In genomic region chr19:3538258-3538929, GRCh38 we compare ENCODE assay signal across 26 cellular contexts. TPM values are rescaled to one million over a fixed set of nuclear protein-coding genes. Genes with fewer than 3 reads are reported as not detected.
A peak's percentile ranks its signal among the peaks of the same experiment; 100 is the strongest.
DNase-seq lines count a peak whose midpoint lies in the region; ATAC-seq, FAIRE-seq and TF ChIP-seq lines count a peak whose summit lies in the region.
"Had no signal": no experiment of that assay in that cellular context is flagged by ENCODE, and none has a peak within 500 bp of the region (broad histone marks: within the 10 kb centered on the region; RNA-seq: fewer than 3 reads in every experiment).

No MANE protein-coding gene starts in this region.

- no peak overlapping the region for H3K14ac ChIP-seq in mesenchymal stem cell (ENCODE audit: low read length in 2 of 2)

- H3K4me1 Mint-ChIP-seq in T-helper 17 cell, result peaks cover 7% of the 10 kb centered on the region
- peaks cover 0 to 2% (median 0%) of the 10 kb centered on the region in 7 donors for H3K4me1 Mint-ChIP-seq in naive thymus-derived CD4-positive, alpha-beta T cell

- no peak overlapping the region for H2AK5ac ChIP-seq in mesenchymal stem cell (ENCODE audit: low read length, severe bottlenecking)

- no peak overlapping the region for H2BK5ac ChIP-seq in mesenchymal stem cell (ENCODE audit: low read depth, low read length, poor library complexity, severe bottlenecking)

- no peak overlapping the region for H3K4me3 ChIP-seq in HepG2 (replicated peaks in 1 of 3; ENCODE audit: insufficient read depth in 1 of 3, low read depth in 2 of 3, low read length in 3 of 3)
- H3K4me3 ChIP-seq in right lobe of liver, result no peak overlapping the region
- no peak overlapping the region for H3K4me3 ChIP-seq in mesenchymal stem cell (ENCODE audit: insufficient read depth in 1 of 2, low read depth in 1 of 2, low read length in 2 of 2)
- no peak overlapping the region for H3K4me3 ChIP-seq in naive thymus-derived CD4-positive, alpha-beta T cell (ENCODE audit: low read length)
- H3K4me3 ChIP-seq: hepatocyte, vagina had no signal

- 0 out of 2 replicates have a peak, but pooled peaks have one; percentile 1 for TF ChIP-seq RAD21 in HepG2 (CRISPR knock-in tag; IDR thresholded peaks at IDR 0.05)

- TF ChIP-seq POLR2A in HepG2 (IDR thresholded peaks at IDR 0.05; ENCODE audit: insufficient read depth in 1 of 2, low read depth in 2 of 2, low read length in 2 of 2), result peak in 1 of 2 experiments; percentile 13; a peak in 1 of 4 replicates
- TF ChIP-seq POLR2A in right lobe of liver (IDR thresholded peaks at IDR 0.05), result no peak

- intact Hi-C loops in HepG2 (cut with micrococcal nuclease; ENCODE audit: unreplicated experiment) (no loop called here), right lobe of liver (cut with DNase I) (no loop called here)
- intact Hi-C loops in naive thymus-derived CD4-positive, alpha-beta T cell (cut with micrococcal nuclease), result no loop called here

- no peak for DNase-seq in HepG2 (ENCODE audit: low spot score)
- no peak for DNase-seq in right lobe of liver
- DNase-seq in T-helper 17 cell, result no peak
- no peak for DNase-seq in mesenchymal stem cell
- no peak for DNase-seq in NCI-H524 (lab: John Stamatoyannopoulos, UW)
- no peak for DNase-seq in AG08396 (ENCODE audit: low spot score)
- DNase-seq in naive thymus-derived CD4-positive, alpha-beta T cell, result no peak
- DNase-seq: activated CD4-positive, alpha-beta T cell treated with anti-CD3 and anti-CD28 coated beads, Interleukin-2, amount 50 U/mL, for 4 hours; activated naive CD4-positive, alpha-beta T cell treated with anti-CD3 and anti-CD28 coated beads, Interleukin-2, amount 50 U/mL, for 16 hours; activated T-cell treated with anti-CD3 and anti-CD28 coated beads, Interleukin-2, amount 50 U/mL, for 1 hour; brain microvascular endothelial cell; cortex of kidney; DMS79; mammary epithelial cell; naive B cell; NCI-H526 treated with DMSO at 0.1 percent for 48 hours; SHP77; T-helper 2 cell had no signal

- peaks cover 0 to 2% (median 0%) of the 10 kb centered on the region in 11 donors for H3K9me3 Mint-ChIP-seq in naive thymus-derived CD4-positive, alpha-beta T cell

- in situ Hi-C loops in HepG2 (cut with HindIII; ENCODE audit: extremely low pct_ligation_motif_present, low pct_unique_long_range_greater_than_20kb), result no loop called here

- no peak overlapping the region for H3K27ac Mint-ChIP-seq in T-helper 17 cell
- H3K27ac Mint-ChIP-seq in naive thymus-derived CD4-positive, alpha-beta T cell, result peak overlapping the region in 4 of 9 donors; percentile 23 to 76 (median 38)

- TF ChIP-seq EP300 in HepG2 (IDR thresholded peaks at IDR 0.05; ENCODE audit: low read depth in 2 of 2, low read length in 2 of 2) (no peak), HepG2 (CRISPR knock-in tag; IDR thresholded peaks at IDR 0.05; ENCODE audit: borderline replicate concordance) (no peak)

- H3K18ac ChIP-seq in mesenchymal stem cell (ENCODE audit: low read depth in 1 of 2, low read length in 2 of 2), result no peak overlapping the region

- no peak for FAIRE-seq in HepG2 (lab: Jason Lieb, UNC)
- FAIRE-seq: islet of Langerhans had no signal

- H3K4me2 ChIP-seq in HepG2 (ENCODE audit: low read depth, low read length) (no peak overlapping the region), mesenchymal stem cell (ENCODE audit: low read length, poor library complexity, severe bottlenecking) (no peak overlapping the region)
- H3K4me2 ChIP-seq: hepatocyte had no signal

- ATAC-seq in HepG2, result peak; percentile 7
- ATAC-seq in right lobe of liver, result no peak
- ATAC-seq in T-helper 17 cell, result peak; percentile 9
- no peak for ATAC-seq in HG03342 (IDR thresholded peaks at IDR 0.05; ENCODE audit: unreplicated experiment)
- ATAC-seq in naive thymus-derived CD4-positive, alpha-beta T cell, result no peak

- no peak overlapping the region for H4K91ac ChIP-seq in mesenchymal stem cell (ENCODE audit: low read length)

- BruUV-seq in HepG2 (replicated peaks; lab: Mats Ljungman, UMichigan), result no TSS peak

- H3K4me3 Mint-ChIP-seq in T-helper 17 cell, result no peak overlapping the region
- no peak overlapping the region for H3K4me3 Mint-ChIP-seq in naive thymus-derived CD4-positive, alpha-beta T cell
- H3K4me3 Mint-ChIP-seq: naive B cell had no signal

- H2BK12ac ChIP-seq in mesenchymal stem cell (ENCODE audit: low read length in 2 of 2), result peak overlapping the region in 1 of 2 experiments; percentile 31

- H3K4me1 ChIP-seq in HepG2 (ENCODE audit: insufficient read depth, low read length) (no peaks in the 10 kb centered on the region), right lobe of liver (no peaks in the 10 kb centered on the region), mesenchymal stem cell (ENCODE audit: control insufficient read depth, insufficient read depth, low read depth, low read length) (peaks cover 19% of the 10 kb centered on the region)
- no peaks in the 10 kb centered on the region for H3K4me1 ChIP-seq in naive thymus-derived CD4-positive, alpha-beta T cell (ENCODE audit: control insufficient read depth in 2 of 2, insufficient read depth in 2 of 2, low read length in 2 of 2)

- POLR2A ChIA-PET in HepG2 (lab: Yijun Ruan, JAX), result no interaction called here
- POLR2A ChIA-PET in naive thymus-derived CD4-positive, alpha-beta T cell (lab: Charles Lee), result no interaction called here

- H3K36me3 ChIP-seq in HepG2 (replicated peaks in 1 of 2; ENCODE audit: control insufficient read depth in 1 of 2, insufficient read depth in 2 of 2, low read length in 2 of 2) (peaks cover 4 to 14% of the 10 kb centered on the region in 2 experiments; a peak in 4 of 5 replicates), right lobe of liver (peaks cover 0 to 27% (median 0%) of the 10 kb centered on the region in 4 donors), mesenchymal stem cell (ENCODE audit: control insufficient read depth in 1 of 2, insufficient read depth in 2 of 2, low read depth in 1 of 2, low read length in 2 of 2) (peaks cover 34 to 68% of the 10 kb centered on the region in 2 experiments)
- peaks cover 0 to 49% (median 0%) of the 10 kb centered on the region in 3 experiments for H3K36me3 ChIP-seq in naive thymus-derived CD4-positive, alpha-beta T cell (ENCODE audit: control insufficient read depth in 2 of 3, insufficient read depth in 3 of 3, low read length in 3 of 3)

- H4K8ac ChIP-seq in mesenchymal stem cell (ENCODE audit: low read length), result no peak overlapping the region

- H3K9me3 ChIP-seq in HepG2 (ENCODE audit: low read length) (no peaks in the 10 kb centered on the region), right lobe of liver (no peaks in the 10 kb centered on the region), T-helper 17 cell (ENCODE audit: control insufficient read depth, low read length, poor library complexity, severe bottlenecking) (no peaks in the 10 kb centered on the region), mesenchymal stem cell (ENCODE audit: control insufficient read depth, low read length) (no peaks in the 10 kb centered on the region)
- H3K9me3 ChIP-seq in naive thymus-derived CD4-positive, alpha-beta T cell (ENCODE audit: control insufficient read depth in 2 of 3, low read length in 3 of 3), result no peaks in the 10 kb centered on the region
- H3K9me3 ChIP-seq: vagina had no signal

- TF ChIP-seq CTCF in HepG2 (CRISPR knock-in tag; IDR thresholded peaks at IDR 0.05) (no peak), right lobe of liver (IDR thresholded peaks at IDR 0.05) (no peak)

- no peak overlapping the region for H3K23ac ChIP-seq in mesenchymal stem cell (ENCODE audit: low read length in 2 of 2)

- no peaks in the 10 kb centered on the region; the same call in 1 of the 2 replicates for H4K20me1 ChIP-seq in HepG2 (ENCODE audit: insufficient read depth, low read length)

- no peaks in the 10 kb centered on the region for H3K36me3 Mint-ChIP-seq in T-helper 17 cell (ENCODE audit: low read depth)
- H3K36me3 Mint-ChIP-seq in naive thymus-derived CD4-positive, alpha-beta T cell, result peaks cover 4 to 17% (median 7%) of the 10 kb centered on the region in 5 donors
- H3K36me3 Mint-ChIP-seq: naive B cell had no signal

- peak overlapping the region; percentile 23 for H2BK15ac ChIP-seq in mesenchymal stem cell (ENCODE audit: low read depth, poor library complexity, severe bottlenecking)

- CTCF ChIA-PET in HepG2 (lab: Yijun Ruan, JAX; ENCODE audit: low intra/inter-chr PET ratio, low total read pairs), result no interaction called here
- CTCF ChIA-PET in naive thymus-derived CD4-positive, alpha-beta T cell (lab: Charles Lee), result no interaction called here

- no peak overlapping the region for H2AFZ ChIP-seq in HepG2 (ENCODE audit: low read length)
- H2AFZ ChIP-seq in mesenchymal stem cell (ENCODE audit: low read depth, low read length), result no peak overlapping the region
- H2AFZ ChIP-seq: hepatocyte had no signal

- 93% methylated on average over 23 of the region's 25 CpGs for WGBS in HepG2 (ENCODE audit: low lambda C conversion rate)
- 81% methylated on average over 15 of the region's 25 CpGs for WGBS in right lobe of liver (ENCODE audit: insufficient coverage, low coverage, low lambda C conversion rate, missing lambda C conversion rate)
- WGBS in mesenchymal stem cell, result 86% methylated on average over 25 of the region's 25 CpGs

- no peaks in the 10 kb centered on the region for H3K27me3 Mint-ChIP-seq in T-helper 17 cell
- no peaks in the 10 kb centered on the region for H3K27me3 Mint-ChIP-seq in naive thymus-derived CD4-positive, alpha-beta T cell
- H3K27me3 Mint-ChIP-seq: naive B cell, progenitor cell of endocrine pancreas had no signal

- H3K27me3 ChIP-seq in HepG2 (ENCODE audit: control insufficient read depth in 1 of 2, insufficient read depth in 2 of 2, low read length in 2 of 2) (no peaks in the 10 kb centered on the region), right lobe of liver (no peaks in the 10 kb centered on the region), mesenchymal stem cell (ENCODE audit: control insufficient read depth in 1 of 2, insufficient read depth in 1 of 2, low read length in 2 of 2) (no peaks in the 10 kb centered on the region)
- H3K27me3 ChIP-seq in naive thymus-derived CD4-positive, alpha-beta T cell (ENCODE audit: control insufficient read depth in 2 of 2, insufficient read depth in 2 of 2, low read length in 2 of 2), result no peaks in the 10 kb centered on the region
- H3K27me3 ChIP-seq: brain microvascular endothelial cell, hepatocyte, vagina had no signal

- H3K9ac ChIP-seq in HepG2 (ENCODE audit: insufficient read depth, low read depth, low read length) (no peak overlapping the region), mesenchymal stem cell (ENCODE audit: low read length) (no peak overlapping the region)

- peaks cover 2% of the 10 kb centered on the region for H3K79me1 ChIP-seq in mesenchymal stem cell (replicated peaks; ENCODE audit: low read length, poor library complexity, severe bottlenecking)

- H3K4ac ChIP-seq in mesenchymal stem cell (ENCODE audit: low read depth in 1 of 2, low read length in 2 of 2), result no peak overlapping the region

- no peaks in the 10 kb centered on the region for H3K79me2 ChIP-seq in HepG2 (ENCODE audit: insufficient read depth, low read length)
- H3K79me2 ChIP-seq: hepatocyte had no signal

- no peak overlapping the region for H2BK120ac ChIP-seq in mesenchymal stem cell (ENCODE audit: low read depth, low read length)

- H3K27ac ChIP-seq in HepG2 (ENCODE audit: extremely low read length, insufficient read depth, low read length) (no peak overlapping the region), right lobe of liver (no peak overlapping the region), mesenchymal stem cell (ENCODE audit: low read length, poor library complexity, severe bottlenecking) (no peak overlapping the region)
- no peak overlapping the region for H3K27ac ChIP-seq in naive thymus-derived CD4-positive, alpha-beta T cell (ENCODE audit: low read depth, low read length)
- H3K27ac ChIP-seq: brain microvascular endothelial cell, hepatocyte, vagina, VCaP had no signal

RNA-seq across cellular contexts. Expression of gene TEKTIP1, which starts 0.6 kb away (rescaled TPM):
- not detected in 2 replicates for total RNA-seq in HepG2 (2016; rRNA removed; fragmentation: Illumina TruSeq; extraction: Trizol)
- not detected in 2 replicates for total RNA-seq in HepG2 (2016; cell fraction: cytosol; rRNA removed; fragmentation: Illumina TruSeq; extraction: Trizol; ENCODE audit: low read depth)
- not detected in 2 replicates for total RNA-seq in HepG2 (2016; cell fraction: insoluble cytoplasmic fraction; rRNA removed; fragmentation: Illumina TruSeq; extraction: Trizol)
- total RNA-seq in HepG2 (2016; cell fraction: membrane; rRNA removed; fragmentation: Illumina TruSeq; extraction: Trizol), result not detected in 2 replicates
- total RNA-seq in HepG2 (2016; cell fraction: nucleus; rRNA removed; fragmentation: Illumina TruSeq; extraction: Trizol), result not detected in 2 replicates
- not detected in 2 replicates for polyA plus RNA-seq in HepG2 (2011; rRNA removed)
- not detected in 2 replicates for polyA plus RNA-seq in HepG2 (2011; cell fraction: cytosol; rRNA removed)
- 0.32 TPM in 1 of 2 replicates, not detected in the other for polyA plus RNA-seq in HepG2 (2011; cell fraction: nucleus; rRNA removed)
- 0.24 and 0.35 TPM in 2 replicates for polyA plus RNA-seq in HepG2 (2012)
- polyA plus RNA-seq in HepG2 (2016; cell fraction: cytosol; fragmentation: Illumina TruSeq; extraction: Trizol; ENCODE audit: low read depth), result not detected in 2 replicates
- not detected in 2 replicates for polyA plus RNA-seq in HepG2 (2016; cell fraction: insoluble cytoplasmic fraction; fragmentation: Illumina TruSeq; extraction: Trizol; ENCODE audit: low read depth)
- polyA plus RNA-seq in HepG2 (2016; cell fraction: membrane; fragmentation: Illumina TruSeq; extraction: Trizol; ENCODE audit: low read depth), result not detected in 2 replicates
- not detected in 2 replicates for polyA plus RNA-seq in HepG2 (2016; cell fraction: nucleus; fragmentation: Illumina TruSeq; extraction: Trizol; ENCODE audit: insufficient read depth, low read depth)
- polyA minus RNA-seq in HepG2 (2011; rRNA and poly(A)+ RNA removed; ENCODE audit: low replicate concordance), result not detected in 2 replicates
- not detected in 2 replicates for polyA minus RNA-seq in HepG2 (2011; cell fraction: cytosol; rRNA and poly(A)+ RNA removed)
- not detected in 2 replicates for polyA minus RNA-seq in HepG2 (2011; cell fraction: nucleus; rRNA and poly(A)+ RNA removed)
- 1 to 10 TPM in 3 of 6 experiments, not detected in 3; 1.1 to 1.6 (median 1.3) TPM for total RNA-seq in right lobe of liver
- total RNA-seq in T-helper 17 cell, result 1 to 10 TPM; 5.0 to 8.4 TPM
- not detected for polyA plus RNA-seq in mesenchymal stem cell (2013, experiment 1 of 2)
- polyA plus RNA-seq in mesenchymal stem cell (2013, experiment 2 of 2), result not detected
- total RNA-seq in naive thymus-derived CD4-positive, alpha-beta T cell, result 10 to 100 TPM in 3 of 5 experiments, 1 to 10 TPM in 2; 5.6 to 11.5 (median 10.6) TPM
- polyA plus RNA-seq in naive thymus-derived CD4-positive, alpha-beta T cell, result not detected
- total RNA-seq: hepatocyte, M059J, skeletal muscle tissue, vagina had no signal
- polyA plus RNA-seq: mammary epithelial cell had no signal

RNA-seq across cellular contexts. Expression of gene MFSD12, which starts 19.0 kb away (rescaled TPM):
- 14.0 and 29.1 TPM in 2 replicates for total RNA-seq in HepG2 (2016; rRNA removed; fragmentation: Illumina TruSeq; extraction: Trizol)
- 9.9 and 10.2 TPM in 2 replicates for total RNA-seq in HepG2 (2016; cell fraction: cytosol; rRNA removed; fragmentation: Illumina TruSeq; extraction: Trizol; ENCODE audit: low read depth)
- total RNA-seq in HepG2 (2016; cell fraction: insoluble cytoplasmic fraction; rRNA removed; fragmentation: Illumina TruSeq; extraction: Trizol), result 10.6 and 28.5 TPM in 2 replicates
- 19.7 and 20.6 TPM in 2 replicates for total RNA-seq in HepG2 (2016; cell fraction: membrane; rRNA removed; fragmentation: Illumina TruSeq; extraction: Trizol)
- total RNA-seq in HepG2 (2016; cell fraction: nucleus; rRNA removed; fragmentation: Illumina TruSeq; extraction: Trizol), result 25.3 and 29.9 TPM in 2 replicates
- polyA plus RNA-seq in HepG2 (2011; rRNA removed), result 27.2 and 37.0 TPM in 2 replicates
- 16.9 and 29.1 TPM in 2 replicates for polyA plus RNA-seq in HepG2 (2011; cell fraction: cytosol; rRNA removed)
- 143 and 182 TPM in 2 replicates for polyA plus RNA-seq in HepG2 (2011; cell fraction: nucleus; rRNA removed)
- 21.1 and 40.6 TPM in 2 replicates for polyA plus RNA-seq in HepG2 (2012)
- polyA plus RNA-seq in HepG2 (2016; cell fraction: cytosol; fragmentation: Illumina TruSeq; extraction: Trizol; ENCODE audit: low read depth), result 12.9 and 14.1 TPM in 2 replicates
- polyA plus RNA-seq in HepG2 (2016; cell fraction: insoluble cytoplasmic fraction; fragmentation: Illumina TruSeq; extraction: Trizol; ENCODE audit: low read depth), result 12.6 and 14.9 TPM in 2 replicates
- 19.3 and 20.1 TPM in 2 replicates for polyA plus RNA-seq in HepG2 (2016; cell fraction: membrane; fragmentation: Illumina TruSeq; extraction: Trizol; ENCODE audit: low read depth)
- polyA plus RNA-seq in HepG2 (2016; cell fraction: nucleus; fragmentation: Illumina TruSeq; extraction: Trizol; ENCODE audit: insufficient read depth, low read depth), result 55.9 and 62.9 TPM in 2 replicates
- 76.5 and 865 TPM in 2 replicates for polyA minus RNA-seq in HepG2 (2011; rRNA and poly(A)+ RNA removed; ENCODE audit: low replicate concordance)
- 29.2 and 33.3 TPM in 2 replicates for polyA minus RNA-seq in HepG2 (2011; cell fraction: cytosol; rRNA and poly(A)+ RNA removed)
- polyA minus RNA-seq in HepG2 (2011; cell fraction: nucleus; rRNA and poly(A)+ RNA removed), result 22.5 and 22.8 TPM in 2 replicates
- 100 to 1,000 TPM in 1 of 6 experiments, 10 to 100 TPM in 5; 23.8 to 114 (median 31.5) TPM for total RNA-seq in right lobe of liver
- total RNA-seq in T-helper 17 cell, result 10 to 100 TPM; 58.1 to 62.0 TPM
- 108 TPM for polyA plus RNA-seq in mesenchymal stem cell (2013, experiment 1 of 2)
- 107 TPM for polyA plus RNA-seq in mesenchymal stem cell (2013, experiment 2 of 2)
- total RNA-seq in naive thymus-derived CD4-positive, alpha-beta T cell, result 100 to 1,000 TPM in 3 of 5 experiments, 10 to 100 TPM in 2; 95.2 to 153 (median 101) TPM
- 10 to 100 TPM; 41.2 to 74.0 TPM for polyA plus RNA-seq in naive thymus-derived CD4-positive, alpha-beta T cell

RNA-seq across cellular contexts. Expression of gene FZR1, which starts 32.3 kb away (rescaled TPM):
- 18.3 and 29.0 TPM in 2 replicates for total RNA-seq in HepG2 (2016; rRNA removed; fragmentation: Illumina TruSeq; extraction: Trizol)
- total RNA-seq in HepG2 (2016; cell fraction: cytosol; rRNA removed; fragmentation: Illumina TruSeq; extraction: Trizol; ENCODE audit: low read depth), result 7.3 and 8.3 TPM in 2 replicates
- 14.2 and 28.7 TPM in 2 replicates for total RNA-seq in HepG2 (2016; cell fraction: insoluble cytoplasmic fraction; rRNA removed; fragmentation: Illumina TruSeq; extraction: Trizol)
- total RNA-seq in HepG2 (2016; cell fraction: membrane; rRNA removed; fragmentation: Illumina TruSeq; extraction: Trizol), result 11.9 and 12.1 TPM in 2 replicates
- 13.9 and 16.7 TPM in 2 replicates for total RNA-seq in HepG2 (2016; cell fraction: nucleus; rRNA removed; fragmentation: Illumina TruSeq; extraction: Trizol)
- polyA plus RNA-seq in HepG2 (2011; rRNA removed), result 30.8 and 39.2 TPM in 2 replicates
- 14.2 and 18.0 TPM in 2 replicates for polyA plus RNA-seq in HepG2 (2011; cell fraction: cytosol; rRNA removed)
- 95.9 and 102 TPM in 2 replicates for polyA plus RNA-seq in HepG2 (2011; cell fraction: nucleus; rRNA removed)
- 24.3 and 37.8 TPM in 2 replicates for polyA plus RNA-seq in HepG2 (2012)
- polyA plus RNA-seq in HepG2 (2016; cell fraction: cytosol; fragmentation: Illumina TruSeq; extraction: Trizol; ENCODE audit: low read depth), result 1.6 and 2.9 TPM in 2 replicates
- polyA plus RNA-seq in HepG2 (2016; cell fraction: insoluble cytoplasmic fraction; fragmentation: Illumina TruSeq; extraction: Trizol; ENCODE audit: low read depth), result 17.3 and 26.9 TPM in 2 replicates
- 6.0 and 6.7 TPM in 2 replicates for polyA plus RNA-seq in HepG2 (2016; cell fraction: membrane; fragmentation: Illumina TruSeq; extraction: Trizol; ENCODE audit: low read depth)
- polyA plus RNA-seq in HepG2 (2016; cell fraction: nucleus; fragmentation: Illumina TruSeq; extraction: Trizol; ENCODE audit: insufficient read depth, low read depth), result 52.3 and 54.5 TPM in 2 replicates
- polyA minus RNA-seq in HepG2 (2011; rRNA and poly(A)+ RNA removed; ENCODE audit: low replicate concordance), result 18.4 and 43.6 TPM in 2 replicates
- 15.1 and 16.5 TPM in 2 replicates for polyA minus RNA-seq in HepG2 (2011; cell fraction: cytosol; rRNA and poly(A)+ RNA removed)
- 17.9 and 24.6 TPM in 2 replicates for polyA minus RNA-seq in HepG2 (2011; cell fraction: nucleus; rRNA and poly(A)+ RNA removed)
- 10 to 100 TPM; 18.7 to 34.1 (median 23.8) TPM for total RNA-seq in right lobe of liver
- 10 to 100 TPM; 95.0 to 96.6 TPM for total RNA-seq in T-helper 17 cell
- polyA plus RNA-seq in mesenchymal stem cell (2013, experiment 1 of 2), result 30.7 TPM
- polyA plus RNA-seq in mesenchymal stem cell (2013, experiment 2 of 2), result 28.8 TPM
- total RNA-seq in naive thymus-derived CD4-positive, alpha-beta T cell, result 10 to 100 TPM; 60.7 to 90.7 (median 71.3) TPM
- 10 to 100 TPM in 1 of 2 donors, 1 to 10 TPM in 1; 7.8 to 15.1 TPM for polyA plus RNA-seq in naive thymus-derived CD4-positive, alpha-beta T cell

RNA-seq across cellular contexts. Expression of gene HMG20B, which starts 34.4 kb away (rescaled TPM):
- total RNA-seq in HepG2 (2016; rRNA removed; fragmentation: Illumina TruSeq; extraction: Trizol) (23.0 and 29.2 TPM in 2 replicates), right lobe of liver (10 to 100 TPM; 30.7 to 58.6 (median 33.3) TPM), T-helper 17 cell (10 to 100 TPM; 34.0 to 36.7 TPM)
- 26.2 and 31.3 TPM in 2 replicates for total RNA-seq in HepG2 (2016; cell fraction: cytosol; rRNA removed; fragmentation: Illumina TruSeq; extraction: Trizol; ENCODE audit: low read depth)
- 26.2 and 29.0 TPM in 2 replicates for total RNA-seq in HepG2 (2016; cell fraction: insoluble cytoplasmic fraction; rRNA removed; fragmentation: Illumina TruSeq; extraction: Trizol)
- total RNA-seq in HepG2 (2016; cell fraction: membrane; rRNA removed; fragmentation: Illumina TruSeq; extraction: Trizol), result 40.2 and 42.4 TPM in 2 replicates
- 17.0 TPM in 2 replicates for total RNA-seq in HepG2 (2016; cell fraction: nucleus; rRNA removed; fragmentation: Illumina TruSeq; extraction: Trizol)
- polyA plus RNA-seq in HepG2 (2011; rRNA removed), result 23.9 and 24.8 TPM in 2 replicates
- polyA plus RNA-seq in HepG2 (2011; cell fraction: cytosol; rRNA removed), result 17.7 and 28.8 TPM in 2 replicates
- 73.5 and 97.4 TPM in 2 replicates for polyA plus RNA-seq in HepG2 (2011; cell fraction: nucleus; rRNA removed)
- polyA plus RNA-seq in HepG2 (2012), result 19.0 and 22.8 TPM in 2 replicates
- 33.9 and 35.6 TPM in 2 replicates for polyA plus RNA-seq in HepG2 (2016; cell fraction: cytosol; fragmentation: Illumina TruSeq; extraction: Trizol; ENCODE audit: low read depth)
- 36.6 TPM in 2 replicates for polyA plus RNA-seq in HepG2 (2016; cell fraction: insoluble cytoplasmic fraction; fragmentation: Illumina TruSeq; extraction: Trizol; ENCODE audit: low read depth)
- 38.7 and 44.5 TPM in 2 replicates for polyA plus RNA-seq in HepG2 (2016; cell fraction: membrane; fragmentation: Illumina TruSeq; extraction: Trizol; ENCODE audit: low read depth)
- polyA plus RNA-seq in HepG2 (2016; cell fraction: nucleus; fragmentation: Illumina TruSeq; extraction: Trizol; ENCODE audit: insufficient read depth, low read depth), result 80.7 and 81.4 TPM in 2 replicates
- 13.9 and 67.7 TPM in 2 replicates for polyA minus RNA-seq in HepG2 (2011; rRNA and poly(A)+ RNA removed; ENCODE audit: low replicate concordance)
- 10.8 and 16.1 TPM in 2 replicates for polyA minus RNA-seq in HepG2 (2011; cell fraction: cytosol; rRNA and poly(A)+ RNA removed)
- polyA minus RNA-seq in HepG2 (2011; cell fraction: nucleus; rRNA and poly(A)+ RNA removed), result 8.7 and 9.7 TPM in 2 replicates
- polyA plus RNA-seq in mesenchymal stem cell (2013, experiment 1 of 2), result 91.0 TPM
- polyA plus RNA-seq in mesenchymal stem cell (2013, experiment 2 of 2), result 88.5 TPM
- 10 to 100 TPM; 37.9 to 63.7 (median 53.0) TPM for total RNA-seq in naive thymus-derived CD4-positive, alpha-beta T cell
- 10 to 100 TPM; 50.6 to 65.6 TPM for polyA plus RNA-seq in naive thymus-derived CD4-positive, alpha-beta T cell

RNA-seq across cellular contexts. Expression of gene DOHH, which starts 37.9 kb away (rescaled TPM):
- total RNA-seq in HepG2 (2016; rRNA removed; fragmentation: Illumina TruSeq; extraction: Trizol), result 10.3 and 13.7 TPM in 2 replicates
- 2.2 TPM in 2 replicates for total RNA-seq in HepG2 (2016; cell fraction: cytosol; rRNA removed; fragmentation: Illumina TruSeq; extraction: Trizol; ENCODE audit: low read depth)
- total RNA-seq in HepG2 (2016; cell fraction: insoluble cytoplasmic fraction; rRNA removed; fragmentation: Illumina TruSeq; extraction: Trizol), result 10.1 and 13.2 TPM in 2 replicates
- 5.2 and 7.2 TPM in 2 replicates for total RNA-seq in HepG2 (2016; cell fraction: membrane; rRNA removed; fragmentation: Illumina TruSeq; extraction: Trizol)
- total RNA-seq in HepG2 (2016; cell fraction: nucleus; rRNA removed; fragmentation: Illumina TruSeq; extraction: Trizol), result 5.0 and 6.8 TPM in 2 replicates
- polyA plus RNA-seq in HepG2 (2011; rRNA removed), result 3.5 and 4.8 TPM in 2 replicates
- polyA plus RNA-seq in HepG2 (2011; cell fraction: cytosol; rRNA removed), result 4.6 and 9.1 TPM in 2 replicates
- 7.4 and 8.4 TPM in 2 replicates for polyA plus RNA-seq in HepG2 (2011; cell fraction: nucleus; rRNA removed)
- 4.7 and 7.0 TPM in 2 replicates for polyA plus RNA-seq in HepG2 (2012)
- 1.5 and 2.2 TPM in 2 replicates for polyA plus RNA-seq in HepG2 (2016; cell fraction: cytosol; fragmentation: Illumina TruSeq; extraction: Trizol; ENCODE audit: low read depth)
- polyA plus RNA-seq in HepG2 (2016; cell fraction: insoluble cytoplasmic fraction; fragmentation: Illumina TruSeq; extraction: Trizol; ENCODE audit: low read depth), result 12.2 and 13.2 TPM in 2 replicates
- polyA plus RNA-seq in HepG2 (2016; cell fraction: membrane; fragmentation: Illumina TruSeq; extraction: Trizol; ENCODE audit: low read depth), result 3.7 and 4.3 TPM in 2 replicates
- polyA plus RNA-seq in HepG2 (2016; cell fraction: nucleus; fragmentation: Illumina TruSeq; extraction: Trizol; ENCODE audit: insufficient read depth, low read depth), result 10.0 and 11.0 TPM in 2 replicates
- polyA minus RNA-seq in HepG2 (2011; rRNA and poly(A)+ RNA removed; ENCODE audit: low replicate concordance), result 5.5 and 8.1 TPM in 2 replicates
- polyA minus RNA-seq in HepG2 (2011; cell fraction: cytosol; rRNA and poly(A)+ RNA removed), result 4.5 and 6.8 TPM in 2 replicates
- 3.5 and 5.0 TPM in 2 replicates for polyA minus RNA-seq in HepG2 (2011; cell fraction: nucleus; rRNA and poly(A)+ RNA removed)
- total RNA-seq in right lobe of liver, result 10 to 100 TPM in 1 of 6 experiments, 1 to 10 TPM in 5; 3.7 to 16.7 (median 4.9) TPM
- 1 to 10 TPM; 4.1 to 5.2 TPM for total RNA-seq in T-helper 17 cell
- 4.2 TPM for polyA plus RNA-seq in mesenchymal stem cell (2013, experiment 1 of 2)
- polyA plus RNA-seq in mesenchymal stem cell (2013, experiment 2 of 2), result 3.8 TPM
- 10 to 100 TPM in 1 of 5 experiments, 1 to 10 TPM in 4; 4.4 to 16.4 (median 8.0) TPM for total RNA-seq in naive thymus-derived CD4-positive, alpha-beta T cell
- 10 to 100 TPM in 1 of 2 donors, 1 to 10 TPM in 1; 4.6 to 15.0 TPM for polyA plus RNA-seq in naive thymus-derived CD4-positive, alpha-beta T cell

Comparison
In these comparisons a context has a peak if more than half of its experiments do, and no peak if none do; other contexts are left out.
1. ATAC-seq: peak in HepG2 (single experiment) and T-helper 17 cell (single experiment); none in right lobe of liver (0 of 4), HG03342 (single experiment) and naive thymus-derived CD4-positive, alpha-beta T cell (single experiment).